Comparison of ENCODE assay signal across 8 cellular contexts in the genomic region with DNA sequence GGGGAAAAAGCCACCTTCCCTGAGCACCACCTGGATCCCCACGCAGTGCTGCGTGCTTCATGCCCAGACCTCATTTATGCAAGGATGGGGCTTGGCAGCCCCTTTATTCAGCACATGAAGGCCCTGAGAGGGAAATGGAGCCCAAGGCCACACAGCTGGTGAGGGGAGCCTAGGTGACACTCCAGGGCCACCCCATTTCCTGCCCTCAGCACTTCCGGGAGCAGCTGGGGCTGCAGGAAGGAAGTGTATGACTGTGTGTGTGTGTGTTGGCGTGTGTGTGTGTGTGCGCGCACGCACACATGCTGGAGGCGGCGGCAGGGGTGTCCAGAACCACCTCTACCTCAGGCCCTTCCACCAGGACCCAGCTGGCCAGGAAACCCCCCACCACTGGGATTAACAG. TPM values are rescaled to one million over a fixed set of nuclear protein-coding genes. Genes with fewer than 3 reads are reported as not detected.
DNase-seq lines count a peak whose midpoint lies in the region; ATAC-seq and TF ChIP-seq lines count a peak whose summit lies in the region.
"Not testable (repeated sequence)": the region's sequence is repeated elsewhere in the genome, so short reads cannot be mapped to it uniquely, and the experiment has no call there.

No MANE protein-coding gene starts in this region.

- not testable (repeated sequence) for H3K9me2 ChIP-seq in GM23338 (ENCODE audit: insufficient read depth)

- not testable (repeated sequence) for H3K27me3 ChIP-seq in GM23338 (ENCODE audit: insufficient read depth); right atrium auricular region; upper lobe of left lung

- not testable (repeated sequence) for TF ChIP-seq CTCF in GM23338 (conservative IDR thresholded peaks at IDR 0.05; ENCODE audit: low read depth in 2 of 2); right atrium auricular region (IDR thresholded peaks at IDR 0.05); upper lobe of left lung (IDR thresholded peaks at IDR 0.05)

- not testable (repeated sequence) for H3K4me1 Mint-ChIP-seq in GM23338

- H4K20me1 ChIP-seq in GM23338 (replicated peaks; ENCODE audit: insufficient read depth): not testable (repeated sequence)

- H3K36me3 Mint-ChIP-seq in GM23338 (ENCODE audit: low read depth): not testable (repeated sequence)

- in situ Hi-C loops in KBM-7 (cut with MboI; ENCODE audit: low pct_unique_long_range_greater_than_20kb, low sequenced_read_pairs): not testable (repeated sequence)

- not testable (repeated sequence) for H3K4me2 ChIP-seq in GM23338

- H3K79me2 ChIP-seq in GM23338 (replicated peaks; ENCODE audit: insufficient read depth): not testable (repeated sequence)

- not testable (repeated sequence) for H2AFZ ChIP-seq in GM23338

- not testable (repeated sequence) for TF ChIP-seq POLR2A in upper lobe of left lung (IDR thresholded peaks at IDR 0.05)

- not testable (repeated sequence) for H3K4me3 Mint-ChIP-seq in GM23338

- not testable (repeated sequence) for H3K27ac ChIP-seq in GM23338 (ENCODE audit: low read depth)
- H3K27ac ChIP-seq in right atrium auricular region (peak overlapping the region; percentile 67 to 71), upper lobe of left lung (peak overlapping the region in 3 of 4 donors; percentile 61 to 64 (median 61))

- not testable (repeated sequence) for H3K9me3 Mint-ChIP-seq in GM23338

- not testable (repeated sequence) for H3F3A ChIP-seq in GM23338 (replicated peaks; ENCODE audit: low read depth)

- not testable (repeated sequence) for H3K36me3 ChIP-seq in GM23338 (ENCODE audit: insufficient read depth); right atrium auricular region; upper lobe of left lung

- DNase-seq in GM23338 (ENCODE audit: low spot score): not testable (repeated sequence)
- DNase-seq in KBM-7 (peak; percentile 90), activated gamma-delta T cell (lab: John Stamatoyannopoulos, UW) (peak; percentile 32), right atrium auricular region (ENCODE audit: low spot score) (peak; percentile 53), upper lobe of left lung (peak; percentile 30 to 62)
- peak; percentile 49 to 68 for DNase-seq in stimulated activated CD4-positive, alpha-beta T cell treated with anti-CD3 and anti-CD28 coated beads, Interleukin-15, amount 100 ng/mL, for 48 hours (ENCODE audit: low read depth in 2 of 2)

- not testable (repeated sequence) for H3K4me3 ChIP-seq in GM23338, right atrium auricular region, upper lobe of left lung

- not testable (repeated sequence) for TF ChIP-seq EP300 in upper lobe of left lung (IDR thresholded peaks at IDR 0.05)

- peak overlapping the region; percentile 65; the same call in 1 of the 2 replicates for H3K27ac Mint-ChIP-seq in GM23338

- H3K27me3 Mint-ChIP-seq in GM23338 (ENCODE audit: insufficient read depth, low read depth, poor library complexity): peaks cover 12% of the 10 kb centered on the region

- ATAC-seq in GM18517 (IDR thresholded peaks at IDR 0.05; ENCODE audit: unreplicated experiment): peak; percentile 41
- ATAC-seq in GM23338: not testable (repeated sequence)
- ATAC-seq in activated CD4-positive, CD25-positive, alpha-beta regulatory T cell treated with anti-CD3 and anti-CD28 coated beads, Interleukin-2, amount 50 U/mL, for 24 hours: peak; percentile 76 to 77
- ATAC-seq in upper lobe of left lung (ENCODE audit: low FRiP score in 2 of 2): peak in 1 of 2 donors; percentile 26

- 15 to 50% methylated on average over 7 to 9 of the region's 9 CpGs for WGBS in upper lobe of left lung, 2 donors

- H3K4me1 ChIP-seq in GM23338 (ENCODE audit: insufficient read depth): not testable (repeated sequence)
- H3K4me1 ChIP-seq in right atrium auricular region (peaks cover 0 to 88% of the 10 kb centered on the region in 2 donors), upper lobe of left lung (peaks cover 21 to 28% (median 28%) of the 10 kb centered on the region in 4 donors)

- not testable (repeated sequence) for H3K9me3 ChIP-seq in right atrium auricular region, upper lobe of left lung

RNA-seq across cellular contexts. Expression of gene ADAMTS7, which starts 49.8 kb away (rescaled TPM):
- 46.5 and 52.7 TPM in 2 replicates for total RNA-seq in GM23338 (2014; rRNA removed; shearing (Covaris generic))
- polyA plus RNA-seq in GM23338 (2016; fragmentation: Nextera tagmentation; extraction: Ambion mirVana): 11.2 and 11.6 TPM in 2 replicates
- total RNA-seq in right atrium auricular region (10 to 100 TPM; 20.8 to 39.2 TPM), upper lobe of left lung (10 to 100 TPM in 1 of 6 donors, 1 to 10 TPM in 5; 1.8 to 10.2 (median 5.1) TPM)
